ENCODE assay signal across 1 cellular context in the genomic region with DNA sequence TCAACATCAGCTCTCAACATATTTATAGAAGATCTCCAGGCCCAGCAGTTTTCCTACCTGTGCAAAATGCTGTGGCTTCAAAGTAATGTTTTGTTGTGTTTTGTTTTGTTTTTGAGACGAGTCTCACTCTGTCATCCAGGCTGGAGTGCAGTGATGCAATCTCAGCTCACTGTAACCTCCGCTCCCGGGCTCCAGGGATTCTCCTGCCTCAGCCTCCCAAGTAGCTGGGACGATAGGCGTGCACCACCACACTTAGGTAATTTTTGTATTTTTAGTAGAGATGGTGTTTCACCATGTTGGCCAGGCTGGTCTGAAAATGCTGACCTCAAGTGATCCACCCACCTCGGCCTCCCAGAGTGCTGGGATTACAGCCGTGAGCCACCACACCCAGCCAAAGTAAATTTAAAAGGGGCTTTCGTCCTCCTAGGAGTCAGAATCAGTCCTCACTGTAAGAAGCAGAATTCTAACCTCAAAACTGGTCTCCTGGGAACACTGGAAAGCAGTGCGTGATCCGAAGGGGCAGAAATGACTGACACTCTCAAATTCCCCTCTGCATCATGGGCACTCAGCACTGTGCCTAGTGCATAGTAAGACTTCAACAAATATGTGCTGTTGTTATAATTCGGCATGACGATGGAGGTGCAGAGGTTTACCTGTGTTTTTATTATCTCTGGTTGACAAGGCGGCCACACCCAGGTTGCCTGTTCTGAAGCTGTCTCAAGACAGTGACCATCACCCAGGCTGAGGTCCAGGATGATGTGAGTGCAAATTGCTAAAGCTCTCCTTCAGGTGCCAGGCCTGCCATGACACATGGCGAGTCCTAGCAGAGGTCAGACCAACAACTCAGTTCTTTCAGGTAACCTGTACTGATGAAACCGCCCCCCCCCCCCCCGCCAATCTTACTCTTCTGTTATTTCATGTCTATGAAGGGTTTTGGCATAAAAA.
TF ChIP-seq lines count a peak whose summit lies in the region.

No MANE protein-coding gene starts in this region.

TF ChIP-seq in K562, 482 proteins besides CTCF, POLR2A, EP300 and RAD21:
- TF ChIP-seq, protein P1, sequence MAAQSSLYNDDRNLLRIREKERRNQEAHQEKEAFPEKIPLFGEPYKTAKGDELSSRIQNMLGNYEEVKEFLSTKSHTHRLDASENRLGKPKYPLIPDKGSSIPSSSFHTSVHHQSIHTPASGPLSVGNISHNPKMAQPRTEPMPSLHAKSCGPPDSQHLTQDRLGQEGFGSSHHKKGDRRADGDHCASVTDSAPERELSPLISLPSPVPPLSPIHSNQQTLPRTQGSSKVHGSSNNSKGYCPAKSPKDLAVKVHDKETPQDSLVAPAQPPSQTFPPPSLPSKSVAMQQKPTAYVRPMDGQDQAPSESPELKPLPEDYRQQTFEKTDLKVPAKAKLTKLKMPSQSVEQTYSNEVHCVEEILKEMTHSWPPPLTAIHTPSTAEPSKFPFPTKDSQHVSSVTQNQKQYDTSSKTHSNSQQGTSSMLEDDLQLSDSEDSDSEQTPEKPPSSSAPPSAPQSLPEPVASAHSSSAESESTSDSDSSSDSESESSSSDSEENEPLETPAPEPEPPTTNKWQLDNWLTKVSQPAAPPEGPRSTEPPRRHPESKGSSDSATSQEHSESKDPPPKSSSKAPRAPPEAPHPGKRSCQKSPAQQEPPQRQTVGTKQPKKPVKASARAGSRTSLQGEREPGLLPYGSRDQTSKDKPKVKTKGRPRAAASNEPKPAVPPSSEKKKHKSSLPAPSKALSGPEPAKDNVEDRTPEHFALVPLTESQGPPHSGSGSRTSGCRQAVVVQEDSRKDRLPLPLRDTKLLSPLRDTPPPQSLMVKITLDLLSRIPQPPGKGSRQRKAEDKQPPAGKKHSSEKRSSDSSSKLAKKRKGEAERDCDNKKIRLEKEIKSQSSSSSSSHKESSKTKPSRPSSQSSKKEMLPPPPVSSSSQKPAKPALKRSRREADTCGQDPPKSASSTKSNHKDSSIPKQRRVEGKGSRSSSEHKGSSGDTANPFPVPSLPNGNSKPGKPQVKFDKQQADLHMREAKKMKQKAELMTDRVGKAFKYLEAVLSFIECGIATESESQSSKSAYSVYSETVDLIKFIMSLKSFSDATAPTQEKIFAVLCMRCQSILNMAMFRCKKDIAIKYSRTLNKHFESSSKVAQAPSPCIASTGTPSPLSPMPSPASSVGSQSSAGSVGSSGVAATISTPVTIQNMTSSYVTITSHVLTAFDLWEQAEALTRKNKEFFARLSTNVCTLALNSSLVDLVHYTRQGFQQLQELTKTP (IDR thresholded peaks at IDR 0.05; ENCODE audit: low read depth in 1 of 2, partially characterized antibody in 2 of 2): no peak
- TF ChIP-seq, protein P2, sequence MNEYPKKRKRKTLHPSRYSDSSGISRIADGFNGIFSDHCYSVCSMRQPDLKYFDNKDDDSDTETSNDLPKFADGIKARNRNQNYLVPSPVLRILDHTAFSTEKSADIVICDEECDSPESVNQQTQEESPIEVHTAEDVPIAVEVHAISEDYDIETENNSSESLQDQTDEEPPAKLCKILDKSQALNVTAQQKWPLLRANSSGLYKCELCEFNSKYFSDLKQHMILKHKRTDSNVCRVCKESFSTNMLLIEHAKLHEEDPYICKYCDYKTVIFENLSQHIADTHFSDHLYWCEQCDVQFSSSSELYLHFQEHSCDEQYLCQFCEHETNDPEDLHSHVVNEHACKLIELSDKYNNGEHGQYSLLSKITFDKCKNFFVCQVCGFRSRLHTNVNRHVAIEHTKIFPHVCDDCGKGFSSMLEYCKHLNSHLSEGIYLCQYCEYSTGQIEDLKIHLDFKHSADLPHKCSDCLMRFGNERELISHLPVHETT (CRISPR knock-in tag; conservative IDR thresholded peaks at IDR 0.05 in 1 of 2, IDR thresholded peaks at IDR 0.05 in 1 of 2): no peak
- TF ChIP-seq ZNF778 (CRISPR knock-in tag; IDR thresholded peaks at IDR 0.05): no peak
- TF ChIP-seq, protein P3, sequence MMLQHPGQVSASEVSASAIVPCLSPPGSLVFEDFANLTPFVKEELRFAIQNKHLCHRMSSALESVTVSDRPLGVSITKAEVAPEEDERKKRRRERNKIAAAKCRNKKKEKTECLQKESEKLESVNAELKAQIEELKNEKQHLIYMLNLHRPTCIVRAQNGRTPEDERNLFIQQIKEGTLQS (IDR thresholded peaks at IDR 0.05): peak; percentile 33; the same call in 1 of the 2 replicates
- TF ChIP-seq, protein P3 (CRISPR knock-in tag; conservative IDR thresholded peaks at IDR 0.05): no peak
